Comparison of ENCODE assay signal across 8 cellular contexts in genomic region chr15:73972984-73973682, GRCh38. TPM values are rescaled to one million over a fixed set of nuclear protein-coding genes. Genes with fewer than 3 reads are reported as not detected.
DNase-seq lines count a peak whose midpoint lies in the region; ATAC-seq and TF ChIP-seq lines count a peak whose summit lies in the region.

No MANE protein-coding gene starts in this region.

- H3K9ac ChIP-seq in BLaER1, result no peak overlapping the region

- H3K36me3 Mint-ChIP-seq in activated CD4-positive, alpha-beta T cell treated with anti-CD3 and anti-CD28 coated beads, Interleukin-2, amount 10 ng/mL, durations not matched to agents 7 days and 5 days (ENCODE audit: low read depth), result peaks cover 4% of the 10 kb centered on the region

- H3K36me3 ChIP-seq in BLaER1, result no peaks in the 10 kb centered on the region
- no peaks in the 10 kb centered on the region for H3K36me3 ChIP-seq in right lobe of liver

- no peaks in the 10 kb centered on the region; the same call in 1 of the 2 replicates for H3K9me3 ChIP-seq in BLaER1
- H3K9me3 ChIP-seq in right lobe of liver, result no peaks in the 10 kb centered on the region

- peaks cover 13% of the 10 kb centered on the region for H3K27me3 Mint-ChIP-seq in activated CD4-positive, alpha-beta T cell treated with anti-CD3 and anti-CD28 coated beads, Interleukin-2, amount 10 ng/mL, durations not matched to agents 7 days and 5 days

- peaks cover 7% of the 10 kb centered on the region for H4K20me1 ChIP-seq in BLaER1

- DNase-seq in HFF-Myc (ENCODE audit: extremely low read depth, low read depth) (peak; percentile 65), NCI-H524 treated with DMSO at 0.1 percent for 48 hours (lab: John Stamatoyannopoulos, UW) (peak; percentile 38), coronary artery (ENCODE audit: low spot score) (no peak), right lobe of liver (peak; percentile 82)
- DNase-seq in activated CD4-positive, alpha-beta T cell treated with anti-CD3 and anti-CD28 coated beads, Interleukin-2, amount 10 ng/mL, durations not matched to agents 7 days and 5 days, result peak; percentile 87
- peak; percentile 73 to 74 for DNase-seq in stimulated activated CD4-positive, alpha-beta T cell treated with anti-CD3 and anti-CD28 coated beads, Interleukin-4, amount 100 ng/mL, for 4 hours

- 31% methylated on average over 6 of the region's 26 CpGs for WGBS in right lobe of liver (ENCODE audit: insufficient coverage, low coverage, low lambda C conversion rate, missing lambda C conversion rate)

- intact Hi-C loops in right lobe of liver (cut with DNase I), result loop anchor here in 1 of 2 donors (5.0 kb wide), 1 partner anchor 64 kb away; no protein-coding TSS in a partner anchor

- H3K9me3 Mint-ChIP-seq in activated CD4-positive, alpha-beta T cell treated with anti-CD3 and anti-CD28 coated beads, Interleukin-2, amount 10 ng/mL, durations not matched to agents 7 days and 5 days, result peaks cover 5% of the 10 kb centered on the region

- H3K4me2 ChIP-seq in BLaER1, result peak overlapping the region; percentile 68

- CTCF ChIA-PET in activated CD4-positive, alpha-beta T cell treated with anti-CD3 and anti-CD28 coated beads, Interleukin-2, amount 10 ng/mL, durations not matched to agents 7 days and 5 days (lab: Charles Lee), result interaction anchor here (0.6 to 7.9 kb wide), 35 partner anchors 8 to 155 kb away, joined by 3 to 63 read pairs (median 5); partner anchors contain the start of genes PML and STOML1

- peaks cover 49% of the 10 kb centered on the region for H3K4me1 Mint-ChIP-seq in activated CD4-positive, alpha-beta T cell treated with anti-CD3 and anti-CD28 coated beads, Interleukin-2, amount 10 ng/mL, durations not matched to agents 7 days and 5 days

- H3K27ac ChIP-seq in BLaER1 (no peak overlapping the region), coronary artery (no peak overlapping the region), right lobe of liver (no peak overlapping the region)

- H3K27me3 ChIP-seq in BLaER1, result peaks cover 31% of the 10 kb centered on the region
- H3K27me3 ChIP-seq in right lobe of liver, result no peaks in the 10 kb centered on the region

- peak; percentile 98 to 100 (median 98) for ATAC-seq in right lobe of liver
- ATAC-seq in GM21423 (IDR thresholded peaks at IDR 0.05; ENCODE audit: unreplicated experiment), result no peak

- peak overlapping the region; percentile 5 for H3K27ac Mint-ChIP-seq in activated CD4-positive, alpha-beta T cell treated with anti-CD3 and anti-CD28 coated beads, Interleukin-2, amount 10 ng/mL, durations not matched to agents 7 days and 5 days

- peaks cover 33% of the 10 kb centered on the region for H3K4me1 ChIP-seq in BLaER1
- peaks cover 0 to 6% (median 0%) of the 10 kb centered on the region in 4 donors for H3K4me1 ChIP-seq in right lobe of liver

- H3K4me3 Mint-ChIP-seq in activated CD4-positive, alpha-beta T cell treated with anti-CD3 and anti-CD28 coated beads, Interleukin-2, amount 10 ng/mL, durations not matched to agents 7 days and 5 days, result no peak overlapping the region

- TF ChIP-seq CTCF in HFF-Myc (IDR thresholded peaks at IDR 0.05; ENCODE audit: low read depth, low read length, missing control alignments), result peak; percentile 89
- peak; percentile 87 for TF ChIP-seq CTCF in coronary artery (IDR thresholded peaks at IDR 0.05)
- peak; percentile 73 to 93 (median 80) for TF ChIP-seq CTCF in right lobe of liver (IDR thresholded peaks at IDR 0.05)

- no peak for TF ChIP-seq POLR2A in right lobe of liver (IDR thresholded peaks at IDR 0.05)

- H3K4me3 ChIP-seq in BLaER1 (no peak overlapping the region), HFF-Myc (replicated peaks; ENCODE audit: low read depth, low read length) (no peak overlapping the region), coronary artery (peak overlapping the region; percentile 61), right lobe of liver (no peak overlapping the region)

- POLR2A ChIA-PET in activated CD4-positive, alpha-beta T cell treated with anti-CD3 and anti-CD28 coated beads, Interleukin-2, amount 10 ng/mL, durations not matched to agents 7 days and 5 days (lab: Charles Lee), result no interaction called here

RNA-seq across cellular contexts. Expression of gene STOML1, which starts 19.0 kb away (rescaled TPM):
- 10 to 100 TPM; 12.0 to 12.8 TPM for total RNA-seq in activated CD4-positive, alpha-beta T cell treated with anti-CD3 and anti-CD28 coated beads, Interleukin-2, amount 10 ng/mL, durations not matched to agents 7 days and 5 days
- total RNA-seq in right lobe of liver, result 10 to 100 TPM in 1 of 6 experiments, 1 to 10 TPM in 5; 7.2 to 12.7 (median 8.3) TPM

RNA-seq across cellular contexts. Expression of gene PML, which starts 21.4 kb away (rescaled TPM):
- total RNA-seq in activated CD4-positive, alpha-beta T cell treated with anti-CD3 and anti-CD28 coated beads, Interleukin-2, amount 10 ng/mL, durations not matched to agents 7 days and 5 days, result 100 to 1,000 TPM; 118 to 122 TPM
- total RNA-seq in right lobe of liver, result 10 to 100 TPM; 10.8 to 36.1 (median 16.7) TPM

RNA-seq across cellular contexts. Expression of gene LOXL1, which starts 46.9 kb away (rescaled TPM):
- total RNA-seq in activated CD4-positive, alpha-beta T cell treated with anti-CD3 and anti-CD28 coated beads, Interleukin-2, amount 10 ng/mL, durations not matched to agents 7 days and 5 days, result 1 to 10 TPM; 3.4 to 3.5 TPM
- total RNA-seq in right lobe of liver, result 1 to 10 TPM in 3 of 6 experiments, under 1 TPM in 3; 0.29 to 2.3 (median 0.83) TPM
